Comparison of ENCODE assay signal across 8 cellular contexts in genomic region chr1:51296379-51297357, GRCh38. TPM values are rescaled to one million over a fixed set of nuclear protein-coding genes. Genes with fewer than 3 reads are reported as not detected.
A peak's percentile ranks its signal among the peaks of the same experiment; 100 is the strongest.
DNase-seq lines count a peak whose midpoint lies in the region; ATAC-seq and TF ChIP-seq lines count a peak whose summit lies in the region.

No MANE protein-coding gene starts in this region.

- H3K4me3 ChIP-seq in Peyer's patch = peak overlapping the region; percentile 42 to 45 (median 44)

- no peaks in the 10 kb centered on the region for H3K9me3 Mint-ChIP-seq in nephron progenitor cell

- peaks cover 0 to 8% (median 0%) of the 10 kb centered on the region in 4 donors for H3K4me1 ChIP-seq in Peyer's patch

- no peaks in the 10 kb centered on the region for H3K27me3 ChIP-seq in Peyer's patch

- no peaks in the 10 kb centered on the region for H3K36me3 ChIP-seq in KOPT-K1 (ENCODE audit: insufficient read depth, low read length)
- H3K36me3 ChIP-seq in Peyer's patch = no peaks in the 10 kb centered on the region

- H3K4me3 Mint-ChIP-seq in nephron progenitor cell = no peak overlapping the region

- peak; percentile 61 for ATAC-seq in GM19438 (IDR thresholded peaks at IDR 0.05; ENCODE audit: low read depth, unreplicated experiment)

- TF ChIP-seq CTCF in Peyer's patch (IDR thresholded peaks at IDR 0.05) = peak; percentile 39 to 93 (median 90)
- peak; percentile 97 for TF ChIP-seq CTCF in nephron progenitor cell (IDR thresholded peaks at IDR 0.05)

- H3K4me1 Mint-ChIP-seq in nephron progenitor cell = peaks cover 18% of the 10 kb centered on the region

- peaks cover 4% of the 10 kb centered on the region for H3K27me3 Mint-ChIP-seq in nephron progenitor cell (ENCODE audit: low read depth, poor library complexity)

- H3K36me3 Mint-ChIP-seq in nephron progenitor cell (ENCODE audit: low read depth) = no peaks in the 10 kb centered on the region

- peak overlapping the region; percentile 37 for H3K27ac ChIP-seq in KOPT-K1 (ENCODE audit: low read depth, low read length, poor library complexity, severe bottlenecking)
- H3K27ac ChIP-seq in Peyer's patch = no peak overlapping the region

- peak overlapping the region; percentile 75 for H3K27ac Mint-ChIP-seq in nephron progenitor cell

- H3K9me3 ChIP-seq in KOPT-K1 (ENCODE audit: insufficient read depth, low read length, poor library complexity, severe bottlenecking) (peaks cover 4% of the 10 kb centered on the region), Peyer's patch (no peaks in the 10 kb centered on the region)

- DNase-seq in CD1c-positive myeloid dendritic cell (ENCODE audit: extremely low spot score) (peak; percentile 75), Peyer's patch (peak; percentile 68 to 92 (median 88)), activated T-helper 1 cell treated with Interleukin-2 at 50 U/mL for 16 hours (ENCODE audit: low read depth) (peak; percentile 33), fibroblast of peridontal ligament (ENCODE audit: extremely low read depth) (peak; percentile 78), nephron progenitor cell (peak; percentile 92)
- DNase-seq in stimulated activated naive CD4-positive, alpha-beta T cell treated with Interleukin-2 at 50 U/mL for 16 hours (lab: John Stamatoyannopoulos, UW) = peak; percentile 62

- no peak for TF ChIP-seq POLR2A in Peyer's patch (IDR thresholded peaks at IDR 0.05)

RNA-seq across cellular contexts. Expression of gene TTC39A, which starts 33.7 kb away (rescaled TPM):
- total RNA-seq in Peyer's patch = 10 to 100 TPM; 25.6 to 39.8 (median 30.7) TPM

Comparison
In these comparisons a context has a peak if more than half of its experiments do, and no peak if none do; other contexts are left out.
1. DNase-seq: peak in every context shown above with its lines; median percentile 92 in nephron progenitor cell; 88 in Peyer's patch; 78 in fibroblast of peridontal ligament; 75 in CD1c-positive myeloid dendritic cell; 62 in stimulated activated naive CD4-positive, alpha-beta T cell treated with Interleukin-2 at 50 U/mL for 16 hours; 33 in activated T-helper 1 cell treated with Interleukin-2 at 50 U/mL for 16 hours.